ENCODE assay signal across 17 cellular contexts in genomic region chr15:42775431-42775830, GRCh38.
DNase-seq lines count a peak whose midpoint lies in the region; ATAC-seq, FAIRE-seq and TF ChIP-seq lines count a peak whose summit lies in the region.
"Had no signal": no experiment of that assay in that cellular context is flagged by ENCODE, and none has a peak within 500 bp of the region (broad histone marks: within the 10 kb centered on the region; RNA-seq: fewer than 3 reads in every experiment).

No MANE protein-coding gene starts in this region.

- FAIRE-seq in H54 (lab: Jason Lieb, UNC) = no peak
- FAIRE-seq: D721Med, GM12878, H1 had no signal

- DNase-seq in NCI-H2171 treated with DMSO at 0.1 percent for 48 hours (lab: John Stamatoyannopoulos, UW) (peak; percentile 25), NCI-H2171 (lab: John Stamatoyannopoulos, UW) (no peak), GM04504 (ENCODE audit: low read depth) (peak; percentile 11), amniotic epithelial cell (ENCODE audit: low read depth) (peak; percentile 13), H54 (ENCODE audit: insufficient read length, low spot score) (no peak)
- DNase-seq in stimulated activated CD4-positive, alpha-beta T cell treated with anti-CD3 and anti-CD28 coated beads, Interleukin-15, amount 100 ng/mL, for 24 hours = no peak
- no peak for DNase-seq in stimulated activated effector memory CD8-positive, alpha-beta T cell treated with anti-CD3 and anti-CD28 coated beads, Interleukin-12 subunit alpha, Interleukin-12 subunit beta, amount 100 ng/mL, for 72 hours (ENCODE audit: low spot score in 2 of 2)
- DNase-seq: 8988T; AML-193; Caco-2; CD4-positive, alpha-beta T cell; DMS79 treated with DMSO at 0.1 percent for 48 hours; GF-D8; HFFc6 had no signal

- no peak for ATAC-seq in stimulated activated effector memory CD8-positive, alpha-beta T cell treated with anti-CD3 and anti-CD28 coated beads, Interleukin-12 subunit alpha, Interleukin-12 subunit beta, amount 100 ng/mL, for 72 hours
- ATAC-seq: GM12878 had no signal

- H3K4me1 Mint-ChIP-seq in stimulated activated effector memory CD8-positive, alpha-beta T cell treated with anti-CD3 and anti-CD28 coated beads, Interleukin-12 subunit alpha, Interleukin-12 subunit beta, amount 100 ng/mL, for 72 hours = no peaks in the 10 kb centered on the region

- no peak for TF ChIP-seq POLR2A in H54 (IDR thresholded peaks at IDR 0.05; ENCODE audit: low read depth, low read length)

- H3K9me3 Mint-ChIP-seq in stimulated activated effector memory CD8-positive, alpha-beta T cell treated with anti-CD3 and anti-CD28 coated beads, Interleukin-12 subunit alpha, Interleukin-12 subunit beta, amount 100 ng/mL, for 72 hours = no peaks in the 10 kb centered on the region
- H3K9me3 Mint-ChIP-seq: HFFc6 had no signal

- H3K4me3 Mint-ChIP-seq in stimulated activated effector memory CD8-positive, alpha-beta T cell treated with anti-CD3 and anti-CD28 coated beads, Interleukin-12 subunit alpha, Interleukin-12 subunit beta, amount 100 ng/mL, for 72 hours = no peak overlapping the region
- H3K4me3 Mint-ChIP-seq: CD4-positive, alpha-beta T cell; HFFc6 had no signal

- H3K36me3 Mint-ChIP-seq in stimulated activated effector memory CD8-positive, alpha-beta T cell treated with anti-CD3 and anti-CD28 coated beads, Interleukin-12 subunit alpha, Interleukin-12 subunit beta, amount 100 ng/mL, for 72 hours = peaks cover 28% of the 10 kb centered on the region

- no peak overlapping the region for H3K27ac Mint-ChIP-seq in stimulated activated effector memory CD8-positive, alpha-beta T cell treated with anti-CD3 and anti-CD28 coated beads, Interleukin-12 subunit alpha, Interleukin-12 subunit beta, amount 100 ng/mL, for 72 hours
- H3K27ac Mint-ChIP-seq: CD4-positive, alpha-beta T cell; HFFc6 had no signal

Comparison
In these comparisons a context has a peak if more than half of its experiments do, and no peak if none do; other contexts are left out.
1. DNase-seq: peak in NCI-H2171 treated with DMSO at 0.1 percent for 48 hours (single experiment), GM04504 (single experiment) and amniotic epithelial cell (single experiment); none in NCI-H2171 (single experiment), H54 (single experiment), stimulated activated CD4-positive, alpha-beta T cell treated with anti-CD3 and anti-CD28 coated beads, Interleukin-15, amount 100 ng/mL, for 24 hours (single experiment) and stimulated activated effector memory CD8-positive, alpha-beta T cell treated with anti-CD3 and anti-CD28 coated beads, Interleukin-12 subunit alpha, Interleukin-12 subunit beta, amount 100 ng/mL, for 72 hours (0 of 2).